In genomic region chr1:2602866-2603520, GRCh38 we compare ENCODE assay signal across 19 cellular contexts. TPM values are rescaled to one million over a fixed set of nuclear protein-coding genes. Genes with fewer than 3 reads are reported as not detected.
DNase-seq lines count a peak whose midpoint lies in the region; ATAC-seq and TF ChIP-seq lines count a peak whose summit lies in the region.
"Had no signal": no experiment of that assay in that cellular context is flagged by ENCODE, and none has a peak within 500 bp of the region (broad histone marks: within the 10 kb centered on the region; RNA-seq: fewer than 3 reads in every experiment).

No MANE protein-coding gene starts in this region.

- no peak overlapping the region for H2BK12ac ChIP-seq in mesenchymal stem cell (ENCODE audit: low read length in 2 of 2)

- H3K23ac ChIP-seq in mesenchymal stem cell (ENCODE audit: low read length in 2 of 2), result no peak overlapping the region

- no peaks in the 10 kb centered on the region for H3K79me1 ChIP-seq in mesenchymal stem cell (replicated peaks; ENCODE audit: low read length, poor library complexity, severe bottlenecking)

- H2BK5ac ChIP-seq in mesenchymal stem cell (ENCODE audit: low read depth, low read length, poor library complexity, severe bottlenecking), result no peak overlapping the region

- no peak overlapping the region for H3K27ac Mint-ChIP-seq in stimulated activated naive CD8-positive, alpha-beta T cell treated with anti-CD3 and anti-CD28 coated beads, Interleukin-15, amount 100 ng/mL, for 72 hours
- H3K27ac Mint-ChIP-seq in progenitor cell of endocrine pancreas, result peak overlapping the region; percentile 89
- H3K27ac Mint-ChIP-seq: CD4-positive, alpha-beta T cell had no signal

- H3K4me2 ChIP-seq in mesenchymal stem cell (ENCODE audit: low read length, poor library complexity, severe bottlenecking), result no peak overlapping the region

- H3K9ac ChIP-seq in mesenchymal stem cell (ENCODE audit: low read length), result no peak overlapping the region

- intact Hi-C loops in lower lobe of right lung (cut with DNase I), result no loop called here

- H3K27me3 Mint-ChIP-seq in stimulated activated naive CD8-positive, alpha-beta T cell treated with anti-CD3 and anti-CD28 coated beads, Interleukin-15, amount 100 ng/mL, for 72 hours, result no peaks in the 10 kb centered on the region
- H3K27me3 Mint-ChIP-seq in progenitor cell of endocrine pancreas, result peaks cover 26% of the 10 kb centered on the region
- H3K27me3 Mint-ChIP-seq: CD4-positive, alpha-beta T cell had no signal

- no peak overlapping the region for H3K18ac ChIP-seq in mesenchymal stem cell (ENCODE audit: low read depth in 1 of 2, low read length in 2 of 2)

- no peak overlapping the region for H2BK15ac ChIP-seq in mesenchymal stem cell (ENCODE audit: low read depth, poor library complexity, severe bottlenecking)

- H3K4ac ChIP-seq in mesenchymal stem cell (ENCODE audit: low read depth in 1 of 2, low read length in 2 of 2), result no peak overlapping the region

- H2AFZ ChIP-seq in mesenchymal stem cell (ENCODE audit: low read depth, low read length), result no peak overlapping the region

- no peak overlapping the region for H2BK120ac ChIP-seq in mesenchymal stem cell (ENCODE audit: low read depth, low read length)

- H3K36me3 Mint-ChIP-seq in progenitor cell of endocrine pancreas (ENCODE audit: insufficient read depth), result peaks cover 2% of the 10 kb centered on the region

- H3K9me3 ChIP-seq in lower lobe of right lung (no peaks in the 10 kb centered on the region), mesenchymal stem cell (ENCODE audit: control insufficient read depth, low read length) (peaks cover 3% of the 10 kb centered on the region)

- no peak overlapping the region for H3K4me3 Mint-ChIP-seq in stimulated activated naive CD8-positive, alpha-beta T cell treated with anti-CD3 and anti-CD28 coated beads, Interleukin-15, amount 100 ng/mL, for 72 hours
- H3K4me3 Mint-ChIP-seq in progenitor cell of endocrine pancreas (ENCODE audit: low read depth), result no peak overlapping the region
- H3K4me3 Mint-ChIP-seq: CD4-positive, alpha-beta T cell; H9 had no signal

- ATAC-seq in stimulated activated naive CD8-positive, alpha-beta T cell treated with anti-CD3 and anti-CD28 coated beads, Interleukin-15, amount 100 ng/mL, for 72 hours, result peak; percentile 13
- ATAC-seq in stimulated activated naive CD8-positive, alpha-beta T cell treated with anti-CD3 and anti-CD28 coated beads, Interleukin-15, Interleukin-2, amounts not matched to agents 100 U/mL and 50 U/mL, for 24 hours, result no peak
- no peak for ATAC-seq in lower lobe of right lung
- ATAC-seq in GM18873 (IDR thresholded peaks at IDR 0.05; ENCODE audit: low FRiP score, unreplicated experiment), result no peak
- ATAC-seq in HG03159 (IDR thresholded peaks at IDR 0.05; ENCODE audit: unreplicated experiment), result no peak
- ATAC-seq: K562 had no signal

- peaks cover 0 to 4% of the 10 kb centered on the region in 2 donors for H3K9me3 Mint-ChIP-seq in stimulated activated naive CD8-positive, alpha-beta T cell treated with anti-CD3 and anti-CD28 coated beads, Interleukin-15, amount 100 ng/mL, for 72 hours
- peaks cover 5% of the 10 kb centered on the region for H3K9me3 Mint-ChIP-seq in progenitor cell of endocrine pancreas (ENCODE audit: low read depth)
- H3K9me3 Mint-ChIP-seq: CD4-positive, alpha-beta T cell had no signal

- TF ChIP-seq CTCF in lower lobe of right lung (IDR thresholded peaks at IDR 0.05), result no peak
- no peak for TF ChIP-seq CTCF in progenitor cell of endocrine pancreas (IDR thresholded peaks at IDR 0.05; ENCODE audit: unreplicated experiment)

- no peak overlapping the region for H3K14ac ChIP-seq in mesenchymal stem cell (ENCODE audit: low read length in 2 of 2)

- H3K4me3 ChIP-seq in lower lobe of right lung, result no peak overlapping the region
- no peak overlapping the region for H3K4me3 ChIP-seq in mesenchymal stem cell (ENCODE audit: insufficient read depth in 1 of 2, low read depth in 1 of 2, low read length in 2 of 2)
- H3K4me3 ChIP-seq: K562 had no signal

- H2AK5ac ChIP-seq in mesenchymal stem cell (ENCODE audit: low read length, severe bottlenecking), result no peak overlapping the region

- H3K4me1 ChIP-seq in lower lobe of right lung, result no peaks in the 10 kb centered on the region
- peaks cover 3% of the 10 kb centered on the region for H3K4me1 ChIP-seq in mesenchymal stem cell (ENCODE audit: control insufficient read depth, insufficient read depth, low read depth, low read length)

- no peak overlapping the region for H4K91ac ChIP-seq in mesenchymal stem cell (ENCODE audit: low read length)

- WGBS in mesenchymal stem cell, result 88% methylated on average over 18 of the region's 18 CpGs

- DNase-seq in stimulated activated naive CD8-positive, alpha-beta T cell treated with anti-CD3 and anti-CD28 coated beads, Interleukin-15, amount 100 ng/mL, for 72 hours, result no peak
- DNase-seq in stimulated activated naive CD8-positive, alpha-beta T cell treated with anti-CD3 and anti-CD28 coated beads, Interleukin-15, Interleukin-2, amounts not matched to agents 100 U/mL and 50 U/mL, for 24 hours, result no peak
- DNase-seq in lower lobe of right lung (peak; percentile 28), progenitor cell of endocrine pancreas (ENCODE audit: low spot score, unreplicated experiment) (no peak), mesenchymal stem cell (no peak)
- DNase-seq: Calu3, DMS53, H9, MV-4-11, NCI-H1417, NCI-H2029, NCI-H2171, NCI-H446, NCI-H69, SIG-M5 had no signal

- H3K27ac ChIP-seq in lower lobe of right lung (no peak overlapping the region), mesenchymal stem cell (ENCODE audit: low read length, poor library complexity, severe bottlenecking) (no peak overlapping the region)

- no peaks in the 10 kb centered on the region for H3K36me3 ChIP-seq in lower lobe of right lung
- H3K36me3 ChIP-seq in mesenchymal stem cell (ENCODE audit: control insufficient read depth in 1 of 2, insufficient read depth in 2 of 2, low read depth in 1 of 2, low read length in 2 of 2), result no peaks in the 10 kb centered on the region

- H3K27me3 ChIP-seq in lower lobe of right lung (ENCODE audit: low read depth), result peaks cover 24% of the 10 kb centered on the region
- peaks cover 14 to 61% of the 10 kb centered on the region in 2 experiments for H3K27me3 ChIP-seq in mesenchymal stem cell (ENCODE audit: control insufficient read depth in 1 of 2, insufficient read depth in 1 of 2, low read length in 2 of 2)

- no peaks in the 10 kb centered on the region for H3K4me1 Mint-ChIP-seq in stimulated activated naive CD8-positive, alpha-beta T cell treated with anti-CD3 and anti-CD28 coated beads, Interleukin-15, amount 100 ng/mL, for 72 hours
- peaks cover 1% of the 10 kb centered on the region for H3K4me1 Mint-ChIP-seq in progenitor cell of endocrine pancreas (ENCODE audit: low read depth)
- H3K4me1 Mint-ChIP-seq: H9 had no signal

- no peak overlapping the region for H4K8ac ChIP-seq in mesenchymal stem cell (ENCODE audit: low read length)

RNA-seq across cellular contexts. Expression of gene PRXL2B, which starts 16.4 kb away (rescaled TPM):
- total RNA-seq in lower lobe of right lung, result 26.3 TPM
- total RNA-seq in progenitor cell of endocrine pancreas, result 32.0 and 36.4 TPM in 2 replicates
- 17.2 TPM for polyA plus RNA-seq in mesenchymal stem cell (2013, experiment 1 of 2)
- 17.2 TPM for polyA plus RNA-seq in mesenchymal stem cell (2013, experiment 2 of 2)

RNA-seq across cellular contexts. Expression of gene MMEL1, which starts 29.8 kb away (rescaled TPM):
- total RNA-seq in lower lobe of right lung (7.6 TPM), progenitor cell of endocrine pancreas (0.64 and 0.93 TPM in 2 replicates)
- not detected for polyA plus RNA-seq in mesenchymal stem cell (2013, experiment 1 of 2)
- not detected for polyA plus RNA-seq in mesenchymal stem cell (2013, experiment 2 of 2)
- total RNA-seq: K562 had no signal
- polyA plus RNA-seq: K562 had no signal

RNA-seq across cellular contexts. Expression of gene TNFRSF14, which starts 46.8 kb away (rescaled TPM):
- total RNA-seq in lower lobe of right lung, result 152 TPM
- total RNA-seq in progenitor cell of endocrine pancreas, result 0.41 and 0.75 TPM in 2 replicates
- polyA plus RNA-seq in mesenchymal stem cell (2013, experiment 1 of 2), result 0.73 TPM
- 0.89 TPM for polyA plus RNA-seq in mesenchymal stem cell (2013, experiment 2 of 2)

Comparison
In these comparisons a context has a peak if more than half of its experiments do, and no peak if none do; other contexts are left out.
1. RNA of gene TNFRSF14, which starts 46.8 kb away (total RNA-seq): 152 TPM in lower lobe of right lung (single experiment); 0.41 to 0.75 TPM in progenitor cell of endocrine pancreas; every median in the first group is over 10 times any median in the second.